ENCODE assay signal across 1 cellular context in the genomic region with DNA sequence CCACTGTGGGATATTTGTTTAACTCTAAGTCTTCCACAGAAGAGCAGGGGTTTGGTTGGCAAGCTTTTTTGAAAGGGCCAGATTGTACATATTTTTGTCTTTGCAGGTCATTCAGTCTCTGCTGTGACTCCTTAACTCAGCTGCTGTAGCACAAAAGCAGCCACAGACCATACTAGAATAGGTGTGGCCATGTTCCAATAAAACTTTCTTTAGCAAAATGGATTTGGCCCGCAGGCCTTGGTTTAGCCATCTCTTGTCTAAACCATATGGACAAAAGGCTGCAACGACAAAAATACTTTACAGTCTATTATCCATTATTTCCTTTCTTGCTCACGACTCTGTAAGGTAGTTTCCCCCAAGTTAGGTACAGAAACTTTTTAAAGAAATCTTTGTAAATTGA.
TF ChIP-seq lines count a peak whose summit lies in the region.

No MANE protein-coding gene starts in this region.

TF ChIP-seq in WTC11, 78 proteins besides CTCF, POLR2A, EP300 and RAD21 (continued from another document):
- TF ChIP-seq, protein P1, sequence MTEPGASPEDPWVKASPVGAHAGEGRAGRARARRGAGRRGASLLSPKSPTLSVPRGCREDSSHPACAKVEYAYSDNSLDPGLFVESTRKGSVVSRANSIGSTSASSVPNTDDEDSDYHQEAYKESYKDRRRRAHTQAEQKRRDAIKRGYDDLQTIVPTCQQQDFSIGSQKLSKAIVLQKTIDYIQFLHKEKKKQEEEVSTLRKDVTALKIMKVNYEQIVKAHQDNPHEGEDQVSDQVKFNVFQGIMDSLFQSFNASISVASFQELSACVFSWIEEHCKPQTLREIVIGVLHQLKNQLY (CRISPR knock-in tag; IDR thresholded peaks at IDR 0.05), result no peak
- TF ChIP-seq, protein P2, sequence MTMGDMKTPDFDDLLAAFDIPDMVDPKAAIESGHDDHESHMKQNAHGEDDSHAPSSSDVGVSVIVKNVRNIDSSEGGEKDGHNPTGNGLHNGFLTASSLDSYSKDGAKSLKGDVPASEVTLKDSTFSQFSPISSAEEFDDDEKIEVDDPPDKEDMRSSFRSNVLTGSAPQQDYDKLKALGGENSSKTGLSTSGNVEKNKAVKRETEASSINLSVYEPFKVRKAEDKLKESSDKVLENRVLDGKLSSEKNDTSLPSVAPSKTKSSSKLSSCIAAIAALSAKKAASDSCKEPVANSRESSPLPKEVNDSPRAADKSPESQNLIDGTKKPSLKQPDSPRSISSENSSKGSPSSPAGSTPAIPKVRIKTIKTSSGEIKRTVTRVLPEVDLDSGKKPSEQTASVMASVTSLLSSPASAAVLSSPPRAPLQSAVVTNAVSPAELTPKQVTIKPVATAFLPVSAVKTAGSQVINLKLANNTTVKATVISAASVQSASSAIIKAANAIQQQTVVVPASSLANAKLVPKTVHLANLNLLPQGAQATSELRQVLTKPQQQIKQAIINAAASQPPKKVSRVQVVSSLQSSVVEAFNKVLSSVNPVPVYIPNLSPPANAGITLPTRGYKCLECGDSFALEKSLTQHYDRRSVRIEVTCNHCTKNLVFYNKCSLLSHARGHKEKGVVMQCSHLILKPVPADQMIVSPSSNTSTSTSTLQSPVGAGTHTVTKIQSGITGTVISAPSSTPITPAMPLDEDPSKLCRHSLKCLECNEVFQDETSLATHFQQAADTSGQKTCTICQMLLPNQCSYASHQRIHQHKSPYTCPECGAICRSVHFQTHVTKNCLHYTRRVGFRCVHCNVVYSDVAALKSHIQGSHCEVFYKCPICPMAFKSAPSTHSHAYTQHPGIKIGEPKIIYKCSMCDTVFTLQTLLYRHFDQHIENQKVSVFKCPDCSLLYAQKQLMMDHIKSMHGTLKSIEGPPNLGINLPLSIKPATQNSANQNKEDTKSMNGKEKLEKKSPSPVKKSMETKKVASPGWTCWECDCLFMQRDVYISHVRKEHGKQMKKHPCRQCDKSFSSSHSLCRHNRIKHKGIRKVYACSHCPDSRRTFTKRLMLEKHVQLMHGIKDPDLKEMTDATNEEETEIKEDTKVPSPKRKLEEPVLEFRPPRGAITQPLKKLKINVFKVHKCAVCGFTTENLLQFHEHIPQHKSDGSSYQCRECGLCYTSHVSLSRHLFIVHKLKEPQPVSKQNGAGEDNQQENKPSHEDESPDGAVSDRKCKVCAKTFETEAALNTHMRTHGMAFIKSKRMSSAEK (CRISPR knock-in tag; IDR thresholded peaks at IDR 0.05; ENCODE audit: borderline replicate concordance), result no peak
- TF ChIP-seq, protein P3, sequence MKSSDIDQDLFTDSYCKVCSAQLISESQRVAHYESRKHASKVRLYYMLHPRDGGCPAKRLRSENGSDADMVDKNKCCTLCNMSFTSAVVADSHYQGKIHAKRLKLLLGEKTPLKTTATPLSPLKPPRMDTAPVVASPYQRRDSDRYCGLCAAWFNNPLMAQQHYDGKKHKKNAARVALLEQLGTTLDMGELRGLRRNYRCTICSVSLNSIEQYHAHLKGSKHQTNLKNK (CRISPR knock-in tag; IDR thresholded peaks at IDR 0.05), result no peak
- TF ChIP-seq, protein P4, sequence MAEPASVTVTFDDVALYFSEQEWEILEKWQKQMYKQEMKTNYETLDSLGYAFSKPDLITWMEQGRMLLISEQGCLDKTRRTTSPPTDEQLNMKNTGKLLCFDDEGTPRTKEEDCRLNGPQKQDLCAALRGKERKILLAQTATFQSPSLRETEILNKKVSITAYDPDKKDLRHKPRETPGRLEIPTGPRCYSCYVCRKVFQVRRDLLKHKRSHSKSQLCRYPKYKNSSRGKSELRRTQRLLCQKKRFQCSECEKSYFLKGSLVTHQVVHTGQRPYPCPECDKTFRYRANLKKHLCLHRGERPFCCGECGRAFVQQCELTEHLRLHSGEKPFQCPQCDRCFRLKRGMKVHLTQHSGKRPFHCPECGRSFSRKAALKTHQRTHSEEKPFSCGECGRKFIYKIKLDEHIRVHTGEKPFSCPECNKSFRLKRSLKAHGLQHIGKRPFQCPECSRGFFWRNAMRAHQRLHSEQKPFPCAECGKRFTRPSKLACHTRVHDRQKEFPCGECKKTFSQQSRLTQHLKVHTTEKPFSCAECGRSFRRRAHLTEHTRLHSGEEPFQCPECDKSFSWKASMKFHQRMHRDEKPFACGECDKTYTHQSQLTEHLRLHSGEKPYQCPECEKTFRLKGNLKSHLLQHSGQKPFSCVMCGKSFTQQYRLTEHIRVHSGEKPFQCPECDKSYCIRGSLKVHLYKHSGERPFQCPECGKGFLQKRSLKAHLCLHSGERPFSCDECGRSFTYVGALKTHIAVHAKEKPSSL (CRISPR knock-in tag; conservative IDR thresholded peaks at IDR 0.05), result no peak
- TF ChIP-seq NR2C2 (CRISPR knock-in tag; IDR thresholded peaks at IDR 0.05) (no peak), ZNF219 (CRISPR knock-in tag; IDR thresholded peaks at IDR 0.05; ENCODE audit: borderline replicate concordance) (no peak), JUN (CRISPR knock-in tag; IDR thresholded peaks at IDR 0.05) (no peak), ZNF232 (CRISPR knock-in tag; IDR thresholded peaks at IDR 0.05) (no peak)
